Comparison of ENCODE assay signal across 8 cellular contexts in genomic region chr2:71798266-71799012, GRCh38.
A peak's percentile ranks its signal among the peaks of the same experiment; 100 is the strongest.
DNase-seq lines count a peak whose midpoint lies in the region; TF ChIP-seq lines count a peak whose summit lies in the region.

No MANE protein-coding gene starts in this region.

- intact Hi-C loops in vagina (cut with DNase I), result no loop called here
- intact Hi-C loops in activated T-helper 1 cell treated with anti-CD3 and anti-CD28 coated beads, Interleukin-12 subunit alpha, Interleukin-12 subunit beta, Interleukin-2, Interleukin-4 antibody, amounts not matched to agents 30 ng/mL and 10 ng/mL and 1 ng/mL, durations not matched to agents 14 hours and 24 hours and 36 hours (cut with micrococcal nuclease), result loop anchor here (1.0 kb wide), 1 partner anchor 250 kb away; no protein-coding TSS in a partner anchor

- no peaks in the 10 kb centered on the region for H3K9me3 Mint-ChIP-seq in activated T-helper 1 cell treated with anti-CD3 and anti-CD28 coated beads, Interleukin-12 subunit alpha, Interleukin-12 subunit beta, Interleukin-2, Interleukin-4 antibody, amounts not matched to agents 30 ng/mL and 10 ng/mL and 1 ng/mL, durations not matched to agents 14 hours and 24 hours and 36 hours

- H3K4me3 Mint-ChIP-seq in activated T-helper 1 cell treated with anti-CD3 and anti-CD28 coated beads, Interleukin-12 subunit alpha, Interleukin-12 subunit beta, Interleukin-2, Interleukin-4 antibody, amounts not matched to agents 30 ng/mL and 10 ng/mL and 1 ng/mL, durations not matched to agents 14 hours and 24 hours and 36 hours, result no peak overlapping the region

- H3K27me3 ChIP-seq in brain microvascular endothelial cell (replicated peaks), result no peaks in the 10 kb centered on the region
- no peaks in the 10 kb centered on the region for H3K27me3 ChIP-seq in vagina

- peaks cover 12% of the 10 kb centered on the region for H3K4me1 ChIP-seq in vagina

- H3K36me3 ChIP-seq in brain microvascular endothelial cell (replicated peaks) (no peaks in the 10 kb centered on the region), vagina (no peaks in the 10 kb centered on the region)

- in situ Hi-C loops in brain microvascular endothelial cell (cut with HindIII; ENCODE audit: low pct_ligation_motif_present, low sequenced_read_pairs), result no loop called here

- H3K36me3 Mint-ChIP-seq in activated T-helper 1 cell treated with anti-CD3 and anti-CD28 coated beads, Interleukin-12 subunit alpha, Interleukin-12 subunit beta, Interleukin-2, Interleukin-4 antibody, amounts not matched to agents 30 ng/mL and 10 ng/mL and 1 ng/mL, durations not matched to agents 14 hours and 24 hours and 36 hours (ENCODE audit: low read depth), result no peaks in the 10 kb centered on the region

- H3K27ac ChIP-seq in brain microvascular endothelial cell (no peak overlapping the region), vagina (no peak overlapping the region)

- DNase-seq in CD1c-positive myeloid dendritic cell (ENCODE audit: extremely low spot score) (peak; percentile 52), GM19238 (ENCODE audit: insufficient read length, low spot score) (peak; percentile 35), MV-4-11 (lab: John Stamatoyannopoulos, UW) (peak; percentile 40), brain microvascular endothelial cell (peak; percentile 9), kidney tubule cell (ENCODE audit: low spot score) (peak; percentile 47), vagina (ENCODE audit: extremely low spot score in 2 of 2) (no peak), NK-92 (lab: John Stamatoyannopoulos, UW; ENCODE audit: unreplicated experiment) (no peak)
- DNase-seq in activated T-helper 1 cell treated with anti-CD3 and anti-CD28 coated beads, Interleukin-12 subunit alpha, Interleukin-12 subunit beta, Interleukin-2, Interleukin-4 antibody, amounts not matched to agents 30 ng/mL and 10 ng/mL and 1 ng/mL, durations not matched to agents 14 hours and 24 hours and 36 hours (ENCODE audit: low spot score), result no peak

- TF ChIP-seq POLR2A in vagina (IDR thresholded peaks at IDR 0.05), result no peak

- no peaks in the 10 kb centered on the region for H3K4me1 Mint-ChIP-seq in activated T-helper 1 cell treated with anti-CD3 and anti-CD28 coated beads, Interleukin-12 subunit alpha, Interleukin-12 subunit beta, Interleukin-2, Interleukin-4 antibody, amounts not matched to agents 30 ng/mL and 10 ng/mL and 1 ng/mL, durations not matched to agents 14 hours and 24 hours and 36 hours (ENCODE audit: low read depth)

- H3K4me3 ChIP-seq in brain microvascular endothelial cell (ENCODE audit: low read depth, low read length) (no peak overlapping the region), vagina (no peak overlapping the region)

- no peak overlapping the region for H3K27ac Mint-ChIP-seq in activated T-helper 1 cell treated with anti-CD3 and anti-CD28 coated beads, Interleukin-12 subunit alpha, Interleukin-12 subunit beta, Interleukin-2, Interleukin-4 antibody, amounts not matched to agents 30 ng/mL and 10 ng/mL and 1 ng/mL, durations not matched to agents 14 hours and 24 hours and 36 hours

- H3K9me3 ChIP-seq in vagina, result no peaks in the 10 kb centered on the region

- TF ChIP-seq CTCF in brain microvascular endothelial cell (IDR thresholded peaks at IDR 0.05; ENCODE audit: low read depth, low read length, missing control alignments), result peak; percentile 93
- peak; percentile 34 to 37 (median 34) for TF ChIP-seq CTCF in vagina (IDR thresholded peaks at IDR 0.05)

- H3K27me3 Mint-ChIP-seq in activated T-helper 1 cell treated with anti-CD3 and anti-CD28 coated beads, Interleukin-12 subunit alpha, Interleukin-12 subunit beta, Interleukin-2, Interleukin-4 antibody, amounts not matched to agents 30 ng/mL and 10 ng/mL and 1 ng/mL, durations not matched to agents 14 hours and 24 hours and 36 hours (ENCODE audit: insufficient read depth), result no peaks in the 10 kb centered on the region

Comparison
In these comparisons a context has a peak if more than half of its experiments do, and no peak if none do; other contexts are left out.
1. DNase-seq: peak in CD1c-positive myeloid dendritic cell (single experiment), GM19238 (single experiment), MV-4-11 (single experiment), brain microvascular endothelial cell (single experiment) and kidney tubule cell (single experiment); none in vagina (0 of 2), activated T-helper 1 cell treated with anti-CD3 and anti-CD28 coated beads, Interleukin-12 subunit alpha, Interleukin-12 subunit beta, Interleukin-2, Interleukin-4 antibody, amounts not matched to agents 30 ng/mL and 10 ng/mL and 1 ng/mL, durations not matched to agents 14 hours and 24 hours and 36 hours (single experiment) and NK-92 (single experiment).